8 cellular contexts compared by ENCODE assay signal in the genomic region with DNA sequence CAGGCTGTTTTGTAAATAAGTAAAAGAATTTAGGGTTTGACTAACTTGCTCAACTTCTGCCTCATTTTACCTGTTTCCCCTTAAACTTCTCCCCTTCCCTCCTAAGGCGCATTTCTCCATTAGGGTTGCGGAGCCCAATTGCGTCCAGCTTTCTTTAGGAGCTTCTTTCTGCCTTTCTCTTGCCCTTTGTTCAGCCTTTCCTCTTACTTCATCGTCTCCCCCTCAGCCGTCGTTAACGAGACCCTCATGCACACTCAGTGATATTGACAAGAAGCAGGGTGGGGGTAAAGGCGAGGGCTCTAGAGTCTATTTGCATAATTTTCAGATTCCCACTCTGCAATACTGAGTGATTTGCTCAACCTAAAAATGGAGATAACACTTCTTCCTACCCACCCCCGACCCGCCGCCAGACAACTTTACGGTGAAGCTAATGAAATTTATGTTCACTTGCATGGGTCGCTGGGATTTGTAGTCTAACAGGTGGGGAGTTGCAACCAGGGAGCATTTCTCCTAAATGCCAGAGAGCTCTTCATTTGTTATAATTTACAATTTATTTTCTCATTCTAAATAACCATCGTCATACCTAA. TPM values are rescaled to one million over a fixed set of nuclear protein-coding genes. Genes with fewer than 3 reads are reported as not detected.
A peak's percentile ranks its signal among the peaks of the same experiment; 100 is the strongest.
DNase-seq lines count a peak whose midpoint lies in the region; ATAC-seq and TF ChIP-seq lines count a peak whose summit lies in the region.

No MANE protein-coding gene starts in this region.

- H3K4me3 Mint-ChIP-seq in activated B cell treated with CpG ODN at 0.5 μM for 24 hours = peak overlapping the region; percentile 98
- peak overlapping the region; percentile 89 for H3K4me3 Mint-ChIP-seq in nephron progenitor cell

- H3K9me3 ChIP-seq in effector memory CD4-positive, alpha-beta T cell (ENCODE audit: control insufficient read depth, low read length) = no peaks in the 10 kb centered on the region

- H3K4me1 ChIP-seq in effector memory CD4-positive, alpha-beta T cell (ENCODE audit: control insufficient read depth, insufficient read depth, low read length, poor library complexity, severe bottlenecking) = peaks cover 15% of the 10 kb centered on the region

- no peaks in the 10 kb centered on the region for H3K36me3 ChIP-seq in effector memory CD4-positive, alpha-beta T cell (ENCODE audit: control insufficient read depth, insufficient read depth, low read length)

- H3K27ac ChIP-seq in C4-2B = peak overlapping the region; percentile 76
- H3K27ac ChIP-seq in effector memory CD4-positive, alpha-beta T cell (ENCODE audit: insufficient read depth, low read length, poor library complexity, severe bottlenecking) = peak overlapping the region; percentile 74

- H3K27ac Mint-ChIP-seq in activated B cell treated with CpG ODN at 0.5 μM for 24 hours (peak overlapping the region; percentile 99), nephron progenitor cell (peak overlapping the region; percentile 57)

- POLR2A ChIA-PET in activated B cell treated with CpG ODN at 0.5 μM for 24 hours (lab: Charles Lee) = interaction anchor here (0.6 to 3.3 kb wide), 25 partner anchors 9 to 623 kb away, joined by 3 to 47 read pairs (median 6); a partner anchor contains a TSS

- peak; percentile 51 for DNase-seq in KBM-7
- no peak for DNase-seq in activated B cell treated with CpG ODN at 0.5 μM for 24 hours
- peak in 2 of 3 donors; percentile 4 to 7 for DNase-seq in effector memory CD4-positive, alpha-beta T cell
- DNase-seq in nephron progenitor cell = peak; percentile 16
- DNase-seq in AG08396 (ENCODE audit: low spot score) = no peak

- in situ Hi-C loops in KBM-7 (cut with MboI; ENCODE audit: low pct_unique_long_range_greater_than_20kb, low sequenced_read_pairs) = no loop called here

- peak overlapping the region; percentile 90 for H3K4me3 ChIP-seq in effector memory CD4-positive, alpha-beta T cell (ENCODE audit: insufficient read depth, low read depth, low read length, poor library complexity, severe bottlenecking)

- H3K27me3 Mint-ChIP-seq in activated B cell treated with CpG ODN at 0.5 μM for 24 hours (no peaks in the 10 kb centered on the region), nephron progenitor cell (ENCODE audit: low read depth, poor library complexity) (peaks cover 28% of the 10 kb centered on the region)

- peaks cover 8% of the 10 kb centered on the region for H3K36me3 Mint-ChIP-seq in activated B cell treated with CpG ODN at 0.5 μM for 24 hours (ENCODE audit: low read depth)
- H3K36me3 Mint-ChIP-seq in nephron progenitor cell (ENCODE audit: low read depth) = no peaks in the 10 kb centered on the region

- H3K9me3 Mint-ChIP-seq in activated B cell treated with CpG ODN at 0.5 μM for 24 hours (no peaks in the 10 kb centered on the region), nephron progenitor cell (no peaks in the 10 kb centered on the region)

- CTCF ChIA-PET in activated B cell treated with CpG ODN at 0.5 μM for 24 hours (lab: Charles Lee) = interaction anchor here (0.6 to 3.0 kb wide), 5 partner anchors 52 to 624 kb away, joined by 3 to 16 read pairs (median 5); a partner anchor contains a TSS

- intact Hi-C loops in activated B cell treated with CpG ODN at 0.5 μM for 24 hours (cut with micrococcal nuclease) = loop anchor here (1.0 to 5.0 kb wide), 4 partner anchors 169 to 1839 kb away; a partner anchor contains a TSS

- ATAC-seq in activated B cell treated with CpG ODN at 0.5 μM for 24 hours (ENCODE audit: low read depth) = no peak
- ATAC-seq in GM19467 (IDR thresholded peaks at IDR 0.05; ENCODE audit: unreplicated experiment) = no peak
- ATAC-seq in GM21786 (IDR thresholded peaks at IDR 0.05; ENCODE audit: unreplicated experiment) = no peak

- no peaks in the 10 kb centered on the region for H3K27me3 ChIP-seq in effector memory CD4-positive, alpha-beta T cell (replicated peaks; ENCODE audit: control insufficient read depth, insufficient read depth, low read length, poor library complexity, severe bottlenecking)

- H3K4me1 Mint-ChIP-seq in activated B cell treated with CpG ODN at 0.5 μM for 24 hours (peaks cover 13% of the 10 kb centered on the region), nephron progenitor cell (peaks cover 14% of the 10 kb centered on the region)

- TF ChIP-seq CTCF in C4-2B (conservative IDR thresholded peaks at IDR 0.05) (no peak), activated B cell treated with CpG ODN at 0.5 μM for 24 hours (IDR thresholded peaks at IDR 0.05) (no peak), nephron progenitor cell (IDR thresholded peaks at IDR 0.05) (no peak)

RNA-seq across cellular contexts. Expression of a gene that starts 1.3 kb away (rescaled TPM):
- 2.1 and 2.7 TPM in 2 replicates for total RNA-seq in activated B cell treated with CpG ODN at 0.5 μM for 24 hours

Comparison
In these comparisons a context has a peak if more than half of its experiments do, and no peak if none do; other contexts are left out.
1. DNase-seq: peak in KBM-7 (single experiment), effector memory CD4-positive, alpha-beta T cell (2 of 3) and nephron progenitor cell (single experiment); none in activated B cell treated with CpG ODN at 0.5 μM for 24 hours (single experiment) and AG08396 (single experiment).